Comparison of ENCODE assay signal across 27 cellular contexts in the genomic region with DNA sequence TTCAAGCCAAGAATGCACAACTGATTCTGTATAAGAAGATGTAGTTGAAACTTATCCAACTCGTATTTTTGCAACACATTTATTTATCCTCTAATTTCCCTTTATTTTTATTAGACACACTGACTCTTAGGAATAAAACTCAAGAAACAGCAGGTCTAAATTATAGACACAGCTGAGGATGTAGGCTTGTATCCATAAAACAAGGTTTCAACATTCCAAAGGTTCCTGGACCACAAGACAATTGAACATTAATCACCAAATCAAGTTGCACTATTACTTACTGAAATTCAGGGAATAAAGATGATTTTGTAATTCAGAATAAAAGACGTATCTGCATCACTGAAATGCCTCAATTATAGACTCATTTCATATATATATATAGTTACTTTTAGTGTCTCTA.
"Had no signal": no experiment of that assay in that cellular context is flagged by ENCODE, and none has a peak within 500 bp of the region (broad histone marks: within the 10 kb centered on the region; RNA-seq: fewer than 3 reads in every experiment).

No MANE protein-coding gene starts in this region.

- H3K27ac Mint-ChIP-seq: natural killer cell; nephron; neural progenitor cell; progenitor cell of endocrine pancreas; stimulated activated effector memory CD8-positive, alpha-beta T cell treated with anti-CD3 and anti-CD28 coated beads, Interleukin-12 subunit alpha, Interleukin-12 subunit beta, amount 100 ng/mL, for 72 hours; stimulated activated naive B cell treated with anti-CD40 and anti-IgM and Interleukin-4, amounts not matched to agents 10 μg/mL and 1 μg/mL and 100 μg/mL, for 72 hours; stimulated activated naive CD8-positive, alpha-beta T cell treated with anti-CD3 and anti-CD28 coated beads, Interleukin-15, Interleukin-2, amounts not matched to agents 100 ng/mL and 50 ng/mL, for 24 hours had no signal

- H3K36me3 Mint-ChIP-seq: natural killer cell; neural progenitor cell; stimulated activated effector memory CD8-positive, alpha-beta T cell treated with anti-CD3 and anti-CD28 coated beads, Interleukin-12 subunit alpha, Interleukin-12 subunit beta, amount 100 ng/mL, for 72 hours; stimulated activated naive B cell treated with anti-CD40 and anti-IgM and Interleukin-4, amounts not matched to agents 10 μg/mL and 1 μg/mL and 100 μg/mL, for 72 hours had no signal

- H3K27me3 Mint-ChIP-seq: progenitor cell of endocrine pancreas; stimulated activated naive B cell treated with anti-CD40 and anti-IgM and Interleukin-4, amounts not matched to agents 10 μg/mL and 1 μg/mL and 100 μg/mL, for 72 hours; stimulated activated naive CD8-positive, alpha-beta T cell treated with anti-CD3 and anti-CD28 coated beads, Interleukin-15, Interleukin-2, amounts not matched to agents 100 ng/mL and 50 ng/mL, for 24 hours had no signal

- DNase-seq: natural killer cell; occipital lobe; ovary; posterior cingulate gyrus; psoas muscle; right cardiac atrium; right lobe of liver; sigmoid colon; small intestine; stimulated activated CD4-positive, alpha-beta T cell treated with anti-CD3 and anti-CD28 coated beads, Interleukin-15, amount 100 ng/mL, for 24 hours; stimulated activated CD4-positive, alpha-beta T cell treated with anti-CD3 and anti-CD28 coated beads, Interleukin-2, amount 100 ng/mL, for 24 hours; stimulated activated CD4-positive, alpha-beta T cell treated with anti-CD3 and anti-CD28 coated beads, Interleukin-2, amount 100 ng/mL, for 48 hours; stimulated activated CD4-positive, alpha-beta T cell treated with anti-CD3 and anti-CD28 coated beads, Interleukin-4, amount 100 ng/mL, for 24 hours; stimulated activated naive B cell treated with anti-CD40 and anti-IgM and Interleukin-4, amounts not matched to agents 10 μg/mL and 1 μg/mL and 100 μg/mL, for 72 hours; stimulated activated naive CD4-positive, alpha-beta T cell treated with Interleukin-2 at 50 U/mL for 16 hours; stomach; thyroid gland; trophoblast cell; upper lobe of right lung; uterus had no signal

- H3K4me3 Mint-ChIP-seq: natural killer cell; nephron; neural progenitor cell; stimulated activated effector memory CD8-positive, alpha-beta T cell treated with anti-CD3 and anti-CD28 coated beads, Interleukin-12 subunit alpha, Interleukin-12 subunit beta, amount 100 ng/mL, for 72 hours; stimulated activated naive B cell treated with anti-CD40 and anti-IgM and Interleukin-4, amounts not matched to agents 10 μg/mL and 1 μg/mL and 100 μg/mL, for 72 hours; stimulated activated naive CD8-positive, alpha-beta T cell treated with anti-CD3 and anti-CD28 coated beads, Interleukin-15, Interleukin-2, amounts not matched to agents 100 ng/mL and 50 ng/mL, for 24 hours had no signal

- ATAC-seq: natural killer cell; psoas muscle; right cardiac atrium; right lobe of liver; stimulated activated effector memory CD8-positive, alpha-beta T cell treated with anti-CD3 and anti-CD28 coated beads, Interleukin-12 subunit alpha, Interleukin-12 subunit beta, amount 100 ng/mL, for 72 hours; stimulated activated naive B cell treated with anti-CD40 and anti-IgM and Interleukin-4, amounts not matched to agents 10 μg/mL and 1 μg/mL and 100 μg/mL, for 72 hours; upper lobe of right lung had no signal

- H3K36me3 ChIP-seq: neural progenitor cell, ovary, right lobe of liver, sigmoid colon, stomach, thoracic aorta, thyroid gland, tibial nerve, upper lobe of right lung, uterus had no signal

- H3K4me1 Mint-ChIP-seq: natural killer cell; nephron; neural progenitor cell; stimulated activated effector memory CD8-positive, alpha-beta T cell treated with anti-CD3 and anti-CD28 coated beads, Interleukin-12 subunit alpha, Interleukin-12 subunit beta, amount 100 ng/mL, for 72 hours; stimulated activated naive B cell treated with anti-CD40 and anti-IgM and Interleukin-4, amounts not matched to agents 10 μg/mL and 1 μg/mL and 100 μg/mL, for 72 hours had no signal

- H3K27me3 ChIP-seq: neural progenitor cell, ovary, right lobe of liver, sigmoid colon, stomach, thyroid gland, tibial nerve, upper lobe of right lung, uterus had no signal

- H3K4me3 ChIP-seq: neural progenitor cell, ovary, psoas muscle, right lobe of liver, sigmoid colon, stomach, thoracic aorta, thyroid gland, tibial nerve, upper lobe of right lung, uterus had no signal
